1 cellular context compared by ENCODE assay signal in the genomic region with DNA sequence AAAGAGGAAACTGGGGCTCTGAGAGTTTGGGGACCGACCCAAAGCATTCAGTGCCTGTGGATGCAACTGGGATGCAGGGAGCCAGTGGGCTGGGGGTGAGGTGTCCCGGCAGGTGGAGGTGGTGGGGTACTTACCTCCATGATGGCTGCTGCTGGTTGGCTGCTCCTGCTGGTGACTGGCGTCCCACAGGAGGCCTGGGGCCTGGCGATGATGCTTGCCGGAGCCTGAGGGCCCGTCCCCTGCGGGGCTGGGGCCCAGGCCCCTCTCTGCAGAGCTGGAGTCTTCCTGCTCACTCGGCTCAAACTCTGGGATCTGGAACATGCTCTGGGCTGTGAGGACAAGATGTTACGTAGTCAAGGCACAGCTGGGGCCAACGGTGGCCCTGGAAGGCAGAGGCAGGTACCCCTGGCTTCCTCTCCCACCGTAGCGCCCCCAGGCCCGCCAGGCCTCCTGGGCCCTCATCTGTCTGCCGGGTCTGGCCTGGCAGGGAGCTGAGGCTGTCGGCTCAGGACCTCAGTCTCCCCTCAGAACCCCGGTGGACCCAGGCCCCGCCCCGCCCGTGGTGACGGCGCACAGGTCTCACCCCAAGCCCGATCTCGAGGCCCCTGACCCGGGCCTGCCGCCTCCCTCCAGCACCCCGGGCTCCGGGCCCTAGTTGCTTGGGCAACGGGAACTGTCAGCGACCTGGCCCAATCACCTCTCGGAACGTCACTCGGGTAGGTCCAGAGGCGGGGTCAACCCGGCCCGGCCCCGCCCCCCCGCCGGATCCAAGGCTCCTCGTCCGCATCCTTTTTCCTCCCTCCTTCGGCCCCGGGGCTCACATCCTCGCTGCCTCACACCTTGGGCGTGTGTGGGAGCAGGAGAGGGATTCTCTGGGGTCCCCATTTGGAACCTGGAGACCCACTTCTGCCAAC.
TF ChIP-seq lines count a peak whose summit lies in the region.

A gene (minus strand): TSS at position 618 of the 914 bp plus-strand sequence. CDS start 297 bp downstream, at position 321.

TF ChIP-seq in K562, 482 proteins besides CTCF, POLR2A, EP300 and RAD21 (continued from another document and continues in another):
- TF ChIP-seq, protein P1, sequence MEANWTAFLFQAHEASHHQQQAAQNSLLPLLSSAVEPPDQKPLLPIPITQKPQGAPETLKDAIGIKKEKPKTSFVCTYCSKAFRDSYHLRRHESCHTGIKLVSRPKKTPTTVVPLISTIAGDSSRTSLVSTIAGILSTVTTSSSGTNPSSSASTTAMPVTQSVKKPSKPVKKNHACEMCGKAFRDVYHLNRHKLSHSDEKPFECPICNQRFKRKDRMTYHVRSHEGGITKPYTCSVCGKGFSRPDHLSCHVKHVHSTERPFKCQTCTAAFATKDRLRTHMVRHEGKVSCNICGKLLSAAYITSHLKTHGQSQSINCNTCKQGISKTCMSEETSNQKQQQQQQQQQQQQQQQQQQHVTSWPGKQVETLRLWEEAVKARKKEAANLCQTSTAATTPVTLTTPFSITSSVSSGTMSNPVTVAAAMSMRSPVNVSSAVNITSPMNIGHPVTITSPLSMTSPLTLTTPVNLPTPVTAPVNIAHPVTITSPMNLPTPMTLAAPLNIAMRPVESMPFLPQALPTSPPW (CRISPR knock-in tag; IDR thresholded peaks at IDR 0.05), result no peak; the same call in none of the 2 replicates
- no peak for TF ChIP-seq FOXJ2 (tag; IDR thresholded peaks at IDR 0.05)
- no peak for TF ChIP-seq ZNF197 (CRISPR knock-in tag; IDR thresholded peaks at IDR 0.05; ENCODE audit: low read depth)
- no peak for TF ChIP-seq MCM2 (IDR thresholded peaks at IDR 0.05; ENCODE audit: low read depth)
- 0 out of 2 replicates have a peak, but pooled peaks have one; percentile 55 for TF ChIP-seq NBN (IDR thresholded peaks at IDR 0.05; ENCODE audit: low read depth)
- no peak for TF ChIP-seq RBM34 (IDR thresholded peaks at IDR 0.05; ENCODE audit: borderline replicate concordance, insufficient read depth, low read length)
- TF ChIP-seq, protein P2, sequence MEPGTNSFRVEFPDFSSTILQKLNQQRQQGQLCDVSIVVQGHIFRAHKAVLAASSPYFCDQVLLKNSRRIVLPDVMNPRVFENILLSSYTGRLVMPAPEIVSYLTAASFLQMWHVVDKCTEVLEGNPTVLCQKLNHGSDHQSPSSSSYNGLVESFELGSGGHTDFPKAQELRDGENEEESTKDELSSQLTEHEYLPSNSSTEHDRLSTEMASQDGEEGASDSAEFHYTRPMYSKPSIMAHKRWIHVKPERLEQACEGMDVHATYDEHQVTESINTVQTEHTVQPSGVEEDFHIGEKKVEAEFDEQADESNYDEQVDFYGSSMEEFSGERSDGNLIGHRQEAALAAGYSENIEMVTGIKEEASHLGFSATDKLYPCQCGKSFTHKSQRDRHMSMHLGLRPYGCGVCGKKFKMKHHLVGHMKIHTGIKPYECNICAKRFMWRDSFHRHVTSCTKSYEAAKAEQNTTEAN (CRISPR knock-in tag; IDR thresholded peaks at IDR 0.05), result no peak
- no peak for TF ChIP-seq ETS2 (tag; IDR thresholded peaks at IDR 0.05; ENCODE audit: borderline replicate concordance, poor library complexity, severe bottlenecking)
- TF ChIP-seq POLR3A (IDR thresholded peaks at IDR 0.05; ENCODE audit: borderline replicate concordance, extremely low read depth, insufficient read depth, insufficient read length), result no peak
- no peak for TF ChIP-seq ZNF239 (CRISPR knock-in tag; IDR thresholded peaks at IDR 0.05)
- no peak for TF ChIP-seq TEAD2 (tag; IDR thresholded peaks at IDR 0.05)
- no peak for TF ChIP-seq HCFC1 (IDR thresholded peaks at IDR 0.05; ENCODE audit: low read depth, low read length)
- no peak for TF ChIP-seq NFRKB (IDR thresholded peaks at IDR 0.05; ENCODE audit: low read depth)
- TF ChIP-seq, protein P3, sequence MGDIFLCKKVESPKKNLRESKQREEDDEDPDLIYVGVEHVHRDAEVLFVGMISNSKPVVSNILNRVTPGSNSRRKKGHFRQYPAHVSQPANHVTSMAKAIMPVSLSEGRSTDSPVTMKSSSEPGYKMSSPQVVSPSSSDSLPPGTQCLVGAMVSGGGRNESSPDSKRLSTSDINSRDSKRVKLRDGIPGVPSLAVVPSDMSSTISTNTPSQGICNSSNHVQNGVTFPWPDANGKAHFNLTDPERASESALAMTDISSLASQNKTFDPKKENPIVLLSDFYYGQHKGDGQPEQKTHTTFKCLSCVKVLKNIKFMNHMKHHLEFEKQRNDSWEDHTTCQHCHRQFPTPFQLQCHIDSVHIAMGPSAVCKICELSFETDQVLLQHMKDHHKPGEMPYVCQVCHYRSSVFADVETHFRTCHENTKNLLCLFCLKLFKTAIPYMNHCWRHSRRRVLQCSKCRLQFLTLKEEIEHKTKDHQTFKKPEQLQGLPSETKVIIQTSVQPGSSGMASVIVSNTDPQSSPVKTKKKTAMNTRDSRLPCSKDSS (IDR thresholded peaks at IDR 0.05; ENCODE audit: low read depth, partially characterized antibody), result no peak
- TF ChIP-seq CXXC5 (CRISPR knock-in tag; IDR thresholded peaks at IDR 0.05), result no peak
- no peak for TF ChIP-seq RUNX1 (IDR thresholded peaks at IDR 0.05; ENCODE audit: low read depth)
- TF ChIP-seq CBX8 (IDR thresholded peaks at IDR 0.05; ENCODE audit: borderline replicate concordance, extremely low read depth, low read depth, low read length, poor library complexity, severe bottlenecking), result no peak
- TF ChIP-seq ZNF232 (CRISPR knock-in tag; IDR thresholded peaks at IDR 0.05), result no peak
- no peak for TF ChIP-seq FOXA1 (IDR thresholded peaks at IDR 0.05; ENCODE audit: borderline replicate concordance)
- TF ChIP-seq CSDE1 (IDR thresholded peaks at IDR 0.05), result no peak
- TF ChIP-seq, protein P4, sequence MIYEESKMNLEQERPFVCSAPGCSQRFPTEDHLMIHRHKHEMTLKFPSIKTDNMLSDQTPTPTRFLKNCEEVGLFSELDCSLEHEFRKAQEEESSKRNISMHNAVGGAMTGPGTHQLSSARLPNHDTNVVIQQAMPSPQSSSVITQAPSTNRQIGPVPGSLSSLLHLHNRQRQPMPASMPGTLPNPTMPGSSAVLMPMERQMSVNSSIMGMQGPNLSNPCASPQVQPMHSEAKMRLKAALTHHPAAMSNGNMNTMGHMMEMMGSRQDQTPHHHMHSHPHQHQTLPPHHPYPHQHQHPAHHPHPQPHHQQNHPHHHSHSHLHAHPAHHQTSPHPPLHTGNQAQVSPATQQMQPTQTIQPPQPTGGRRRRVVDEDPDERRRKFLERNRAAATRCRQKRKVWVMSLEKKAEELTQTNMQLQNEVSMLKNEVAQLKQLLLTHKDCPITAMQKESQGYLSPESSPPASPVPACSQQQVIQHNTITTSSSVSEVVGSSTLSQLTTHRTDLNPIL (CRISPR knock-in tag; IDR thresholded peaks at IDR 0.05), result no peak
- TF ChIP-seq PCBP1 (IDR thresholded peaks at IDR 0.05; ENCODE audit: low read depth, low read length, poor library complexity, severe bottlenecking), result no peak
- TF ChIP-seq, protein P5, sequence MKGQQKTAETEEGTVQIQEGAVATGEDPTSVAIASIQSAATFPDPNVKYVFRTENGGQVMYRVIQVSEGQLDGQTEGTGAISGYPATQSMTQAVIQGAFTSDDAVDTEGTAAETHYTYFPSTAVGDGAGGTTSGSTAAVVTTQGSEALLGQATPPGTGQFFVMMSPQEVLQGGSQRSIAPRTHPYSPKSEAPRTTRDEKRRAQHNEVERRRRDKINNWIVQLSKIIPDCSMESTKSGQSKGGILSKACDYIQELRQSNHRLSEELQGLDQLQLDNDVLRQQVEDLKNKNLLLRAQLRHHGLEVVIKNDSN (CRISPR knock-in tag; IDR thresholded peaks at IDR 0.05), result no peak
- no peak for TF ChIP-seq ZNF274 (IDR thresholded peaks at IDR 0.05; ENCODE audit: borderline replicate concordance, low read depth, low read length)
- TF ChIP-seq GTF2F1 (IDR thresholded peaks at IDR 0.05; ENCODE audit: low read depth, low read length), result no peak
- TF ChIP-seq ZNF584 (CRISPR knock-in tag; IDR thresholded peaks at IDR 0.05; ENCODE audit: low read depth), result no peak
- no peak for TF ChIP-seq KLF13 (tag; IDR thresholded peaks at IDR 0.05; ENCODE audit: borderline replicate concordance, low read depth)
- no peak; the same call in 1 of the 2 replicates for TF ChIP-seq L3MBTL2 (IDR thresholded peaks at IDR 0.05)
- TF ChIP-seq, protein P6, sequence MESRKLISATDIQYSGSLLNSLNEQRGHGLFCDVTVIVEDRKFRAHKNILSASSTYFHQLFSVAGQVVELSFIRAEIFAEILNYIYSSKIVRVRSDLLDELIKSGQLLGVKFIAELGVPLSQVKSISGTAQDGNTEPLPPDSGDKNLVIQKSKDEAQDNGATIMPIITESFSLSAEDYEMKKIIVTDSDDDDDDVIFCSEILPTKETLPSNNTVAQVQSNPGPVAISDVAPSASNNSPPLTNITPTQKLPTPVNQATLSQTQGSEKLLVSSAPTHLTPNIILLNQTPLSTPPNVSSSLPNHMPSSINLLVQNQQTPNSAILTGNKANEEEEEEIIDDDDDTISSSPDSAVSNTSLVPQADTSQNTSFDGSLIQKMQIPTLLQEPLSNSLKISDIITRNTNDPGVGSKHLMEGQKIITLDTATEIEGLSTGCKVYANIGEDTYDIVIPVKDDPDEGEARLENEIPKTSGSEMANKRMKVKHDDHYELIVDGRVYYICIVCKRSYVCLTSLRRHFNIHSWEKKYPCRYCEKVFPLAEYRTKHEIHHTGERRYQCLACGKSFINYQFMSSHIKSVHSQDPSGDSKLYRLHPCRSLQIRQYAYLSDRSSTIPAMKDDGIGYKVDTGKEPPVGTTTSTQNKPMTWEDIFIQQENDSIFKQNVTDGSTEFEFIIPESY (CRISPR knock-in tag; IDR thresholded peaks at IDR 0.05), result peak; percentile 68
- TF ChIP-seq, protein P7, sequence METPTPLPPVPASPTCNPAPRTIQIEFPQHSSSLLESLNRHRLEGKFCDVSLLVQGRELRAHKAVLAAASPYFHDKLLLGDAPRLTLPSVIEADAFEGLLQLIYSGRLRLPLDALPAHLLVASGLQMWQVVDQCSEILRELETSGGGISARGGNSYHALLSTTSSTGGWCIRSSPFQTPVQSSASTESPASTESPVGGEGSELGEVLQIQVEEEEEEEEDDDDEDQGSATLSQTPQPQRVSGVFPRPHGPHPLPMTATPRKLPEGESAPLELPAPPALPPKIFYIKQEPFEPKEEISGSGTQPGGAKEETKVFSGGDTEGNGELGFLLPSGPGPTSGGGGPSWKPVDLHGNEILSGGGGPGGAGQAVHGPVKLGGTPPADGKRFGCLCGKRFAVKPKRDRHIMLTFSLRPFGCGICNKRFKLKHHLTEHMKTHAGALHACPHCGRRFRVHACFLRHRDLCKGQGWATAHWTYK (CRISPR knock-in tag; IDR thresholded peaks at IDR 0.05), result 0 out of 2 replicates have a peak, but pooled peaks have one; percentile 34
- TF ChIP-seq TOE1 (IDR thresholded peaks at IDR 0.05; ENCODE audit: borderline replicate concordance), result no peak
- TF ChIP-seq TOE1 (CRISPR knock-in tag; IDR thresholded peaks at IDR 0.05; ENCODE audit: borderline replicate concordance, low read depth), result no peak
- 0 out of 2 replicates have a peak, but pooled peaks have one; percentile 2 for TF ChIP-seq ZKSCAN1 (IDR thresholded peaks at IDR 0.05; ENCODE audit: low read depth, low read length)
- TF ChIP-seq CHD2 (IDR thresholded peaks at IDR 0.05; ENCODE audit: low read depth, low read length), result peak; percentile 57; the same call in 1 of the 2 replicates
- 0 out of 2 replicates have a peak, but pooled peaks have one; percentile 31 for TF ChIP-seq ATF7 (IDR thresholded peaks at IDR 0.05)
- no peak for TF ChIP-seq NUFIP1 (IDR thresholded peaks at IDR 0.05; ENCODE audit: partially characterized antibody)
- no peak for TF ChIP-seq ELF2 (CRISPR knock-in tag; IDR thresholded peaks at IDR 0.05)
- TF ChIP-seq ATF1 (CRISPR knock-in tag; IDR thresholded peaks at IDR 0.05), result no peak
- TF ChIP-seq ATF1 (tag; IDR thresholded peaks at IDR 0.05), result peak; percentile 96
- TF ChIP-seq, protein P8, sequence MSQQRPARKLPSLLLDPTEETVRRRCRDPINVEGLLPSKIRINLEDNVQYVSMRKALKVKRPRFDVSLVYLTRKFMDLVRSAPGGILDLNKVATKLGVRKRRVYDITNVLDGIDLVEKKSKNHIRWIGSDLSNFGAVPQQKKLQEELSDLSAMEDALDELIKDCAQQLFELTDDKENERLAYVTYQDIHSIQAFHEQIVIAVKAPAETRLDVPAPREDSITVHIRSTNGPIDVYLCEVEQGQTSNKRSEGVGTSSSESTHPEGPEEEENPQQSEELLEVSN (IDR thresholded peaks at IDR 0.05; ENCODE audit: borderline replicate concordance in 1 of 2, extremely low read depth in 1 of 2, insufficient read depth in 1 of 2, insufficient read length in 1 of 2, low read depth in 1 of 2, low read length in 1 of 2, poor library complexity in 1 of 2, severe bottlenecking in 1 of 2), result peak; percentile 27 to 66
- TF ChIP-seq, protein P9, sequence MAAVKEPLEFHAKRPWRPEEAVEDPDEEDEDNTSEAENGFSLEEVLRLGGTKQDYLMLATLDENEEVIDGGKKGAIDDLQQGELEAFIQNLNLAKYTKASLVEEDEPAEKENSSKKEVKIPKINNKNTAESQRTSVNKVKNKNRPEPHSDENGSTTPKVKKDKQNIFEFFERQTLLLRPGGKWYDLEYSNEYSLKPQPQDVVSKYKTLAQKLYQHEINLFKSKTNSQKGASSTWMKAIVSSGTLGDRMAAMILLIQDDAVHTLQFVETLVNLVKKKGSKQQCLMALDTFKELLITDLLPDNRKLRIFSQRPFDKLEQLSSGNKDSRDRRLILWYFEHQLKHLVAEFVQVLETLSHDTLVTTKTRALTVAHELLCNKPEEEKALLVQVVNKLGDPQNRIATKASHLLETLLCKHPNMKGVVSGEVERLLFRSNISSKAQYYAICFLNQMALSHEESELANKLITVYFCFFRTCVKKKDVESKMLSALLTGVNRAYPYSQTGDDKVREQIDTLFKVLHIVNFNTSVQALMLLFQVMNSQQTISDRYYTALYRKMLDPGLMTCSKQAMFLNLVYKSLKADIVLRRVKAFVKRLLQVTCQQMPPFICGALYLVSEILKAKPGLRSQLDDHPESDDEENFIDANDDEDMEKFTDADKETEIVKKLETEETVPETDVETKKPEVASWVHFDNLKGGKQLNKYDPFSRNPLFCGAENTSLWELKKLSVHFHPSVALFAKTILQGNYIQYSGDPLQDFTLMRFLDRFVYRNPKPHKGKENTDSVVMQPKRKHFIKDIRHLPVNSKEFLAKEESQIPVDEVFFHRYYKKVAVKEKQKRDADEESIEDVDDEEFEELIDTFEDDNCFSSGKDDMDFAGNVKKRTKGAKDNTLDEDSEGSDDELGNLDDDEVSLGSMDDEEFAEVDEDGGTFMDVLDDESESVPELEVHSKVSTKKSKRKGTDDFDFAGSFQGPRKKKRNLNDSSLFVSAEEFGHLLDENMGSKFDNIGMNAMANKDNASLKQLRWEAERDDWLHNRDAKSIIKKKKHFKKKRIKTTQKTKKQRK (IDR thresholded peaks at IDR 0.05; ENCODE audit: borderline replicate concordance, low read depth, low read length), result no peak
- no peak for TF ChIP-seq ZNF263 (CRISPR knock-in tag; IDR thresholded peaks at IDR 0.05; ENCODE audit: borderline replicate concordance)
- TF ChIP-seq NONO (IDR thresholded peaks at IDR 0.05; ENCODE audit: low read depth in 2 of 2, low read length in 1 of 2), result no peak
- peak; percentile 74 for TF ChIP-seq RBFOX2 (IDR thresholded peaks at IDR 0.05; ENCODE audit: low read depth, low read length)
- TF ChIP-seq, protein P10, sequence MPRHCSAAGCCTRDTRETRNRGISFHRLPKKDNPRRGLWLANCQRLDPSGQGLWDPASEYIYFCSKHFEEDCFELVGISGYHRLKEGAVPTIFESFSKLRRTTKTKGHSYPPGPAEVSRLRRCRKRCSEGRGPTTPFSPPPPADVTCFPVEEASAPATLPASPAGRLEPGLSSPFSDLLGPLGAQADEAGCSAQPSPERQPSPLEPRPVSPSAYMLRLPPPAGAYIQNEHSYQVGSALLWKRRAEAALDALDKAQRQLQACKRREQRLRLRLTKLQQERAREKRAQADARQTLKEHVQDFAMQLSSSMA (CRISPR knock-in tag; IDR thresholded peaks at IDR 0.05), result no peak
- peak; percentile 13 for TF ChIP-seq HNRNPLL (IDR thresholded peaks at IDR 0.05; ENCODE audit: low read depth, low read length, poor library complexity, severe bottlenecking)
